8 cellular contexts compared by ENCODE assay signal in the genomic region with DNA sequence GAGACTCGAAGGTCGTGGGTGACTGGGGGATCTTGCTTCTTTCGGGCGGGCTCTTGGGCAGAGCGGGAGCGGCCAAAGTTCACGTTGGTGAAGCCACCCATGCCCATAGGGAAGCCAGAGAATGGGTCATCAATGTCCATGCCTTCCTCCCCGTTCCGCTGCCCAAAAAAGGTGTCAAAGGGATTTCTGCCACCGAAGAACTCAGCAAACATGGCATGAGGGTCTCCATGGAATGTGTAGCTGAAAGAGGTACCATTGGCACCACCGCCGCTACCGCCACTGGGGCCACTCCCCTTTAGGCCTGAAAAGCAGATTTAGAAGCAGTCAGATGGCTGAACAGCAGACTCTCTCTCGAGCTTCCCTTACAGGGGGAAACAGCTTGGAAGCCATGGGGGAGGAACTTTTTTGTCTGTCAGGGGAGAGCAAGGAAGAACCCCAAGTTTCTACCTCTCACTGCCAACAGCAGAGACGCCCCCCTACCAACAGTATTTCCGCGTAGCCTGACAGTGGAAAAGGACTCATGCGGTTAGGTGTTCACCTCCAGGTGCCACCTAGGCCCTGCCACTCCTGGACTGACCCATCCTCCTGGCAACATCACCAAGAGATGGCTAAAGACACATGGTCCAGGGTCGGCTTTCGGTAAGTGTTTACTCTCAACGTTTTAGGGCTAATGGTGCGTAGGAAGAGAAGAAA. TPM values are rescaled to one million over a fixed set of nuclear protein-coding genes. Genes with fewer than 3 reads are reported as not detected.
DNase-seq lines count a peak whose midpoint lies in the region; ATAC-seq lines count a peak whose summit lies in the region.

No MANE protein-coding gene starts in this region.

- peak overlapping the region; percentile 90; the same call in 1 of the 2 replicates for H3K9ac ChIP-seq in iPS-20b (ENCODE audit: low read depth, low read length)

- H3K36me3 Mint-ChIP-seq in activated T-cell treated with anti-CD3 and anti-CD28 coated beads, Interleukin-2, amount 50 U/mL, for 4 hours (ENCODE audit: insufficient read depth) = peaks cover 36% of the 10 kb centered on the region
- peaks cover 20% of the 10 kb centered on the region for H3K36me3 Mint-ChIP-seq in activated naive CD4-positive, alpha-beta T cell treated with anti-CD3 and anti-CD28 coated beads, Interleukin-2, amount 50 U/mL, for 24 hours

- no peak for DNase-seq in activated T-cell treated with anti-CD3 and anti-CD28 coated beads, Interleukin-2, amount 50 U/mL, for 4 hours
- DNase-seq in activated T-cell treated with anti-CD3 and anti-CD28 coated beads for 4 hours = no peak
- peak in 21 of 49 donors; percentile 16 to 85 (median 37) for DNase-seq in substantia nigra (lab: John Stamatoyannopoulos, UW)
- DNase-seq in amniotic stem cell (lab: John Stamatoyannopoulos, UW) = no peak
- DNase-seq in effector CD8-positive, alpha-beta T cell (lab: John Stamatoyannopoulos, UW) = no peak

- H3K27me3 ChIP-seq in iPS-20b (ENCODE audit: insufficient read depth, low read length) = no peaks in the 10 kb centered on the region

- no peaks in the 10 kb centered on the region for H3K9me3 ChIP-seq in iPS-20b (ENCODE audit: insufficient read depth, low read depth, low read length)

- H3K4me3 Mint-ChIP-seq in activated T-cell treated with anti-CD3 and anti-CD28 coated beads, Interleukin-2, amount 50 U/mL, for 4 hours = peak overlapping the region; percentile 92
- H3K4me3 Mint-ChIP-seq in activated naive CD4-positive, alpha-beta T cell treated with anti-CD3 and anti-CD28 coated beads, Interleukin-2, amount 50 U/mL, for 24 hours = peak overlapping the region; percentile 93

- no peaks in the 10 kb centered on the region for H3K9me3 Mint-ChIP-seq in activated T-cell treated with anti-CD3 and anti-CD28 coated beads, Interleukin-2, amount 50 U/mL, for 4 hours
- no peaks in the 10 kb centered on the region for H3K9me3 Mint-ChIP-seq in activated naive CD4-positive, alpha-beta T cell treated with anti-CD3 and anti-CD28 coated beads, Interleukin-2, amount 50 U/mL, for 24 hours

- no peak overlapping the region for H3K27ac ChIP-seq in iPS-20b (ENCODE audit: low read length)
- peak overlapping the region; percentile 100 for H3K27ac ChIP-seq in substantia nigra (ENCODE audit: low read depth, low read length, poor library complexity, severe bottlenecking)

- peak overlapping the region; percentile 67 for H3K27ac Mint-ChIP-seq in activated naive CD4-positive, alpha-beta T cell treated with anti-CD3 and anti-CD28 coated beads, Interleukin-2, amount 50 U/mL, for 24 hours

- peak overlapping the region; percentile 78 for H3K4me3 ChIP-seq in iPS-20b (ENCODE audit: low read length)

- H3K36me3 ChIP-seq in iPS-20b (ENCODE audit: insufficient read depth, low read depth, low read length) = peaks cover 33% of the 10 kb centered on the region

- H3K4me1 ChIP-seq in iPS-20b (ENCODE audit: insufficient read depth, low read length) = peaks cover 10% of the 10 kb centered on the region

- no peak for ATAC-seq in activated T-cell treated with anti-CD3 and anti-CD28 coated beads, Interleukin-2, amount 50 U/mL, for 4 hours
- ATAC-seq in HG02798 (IDR thresholded peaks at IDR 0.05; ENCODE audit: poor library complexity, unreplicated experiment) = no peak

- no peaks in the 10 kb centered on the region for H3K27me3 Mint-ChIP-seq in activated T-cell treated with anti-CD3 and anti-CD28 coated beads, Interleukin-2, amount 50 U/mL, for 4 hours (ENCODE audit: low read depth)
- H3K27me3 Mint-ChIP-seq in activated naive CD4-positive, alpha-beta T cell treated with anti-CD3 and anti-CD28 coated beads, Interleukin-2, amount 50 U/mL, for 24 hours = no peaks in the 10 kb centered on the region

- peaks cover 56% of the 10 kb centered on the region for H3K4me1 Mint-ChIP-seq in activated T-cell treated with anti-CD3 and anti-CD28 coated beads, Interleukin-2, amount 50 U/mL, for 4 hours (ENCODE audit: low read depth)
- H3K4me1 Mint-ChIP-seq in activated naive CD4-positive, alpha-beta T cell treated with anti-CD3 and anti-CD28 coated beads, Interleukin-2, amount 50 U/mL, for 24 hours = peaks cover 61% of the 10 kb centered on the region

RNA-seq across cellular contexts. Expression of gene DNAJB1, which starts 1.3 kb away (rescaled TPM):
- 100 to 1,000 TPM; 119 to 128 (median 120) TPM for total RNA-seq in activated T-cell treated with anti-CD3 and anti-CD28 coated beads, Interleukin-2, amount 50 U/mL, for 4 hours

RNA-seq across cellular contexts. Expression of gene TECR, which starts 12.5 kb away (rescaled TPM):
- total RNA-seq in activated T-cell treated with anti-CD3 and anti-CD28 coated beads, Interleukin-2, amount 50 U/mL, for 4 hours = 10 to 100 TPM; 92.5 to 96.3 (median 94.6) TPM

RNA-seq across cellular contexts. Expression of gene GIPC1, which starts 21.0 kb away (rescaled TPM):
- total RNA-seq in activated T-cell treated with anti-CD3 and anti-CD28 coated beads, Interleukin-2, amount 50 U/mL, for 4 hours = 10 to 100 TPM; 42.5 to 49.8 (median 44.3) TPM

RNA-seq across cellular contexts. Expression of gene PTGER1, which starts 41.7 kb away (rescaled TPM):
- under 1 TPM in 1 of 3 donors, not detected in 2; 0.19 TPM for total RNA-seq in activated T-cell treated with anti-CD3 and anti-CD28 coated beads, Interleukin-2, amount 50 U/mL, for 4 hours

RNA-seq across cellular contexts. Expression of gene NDUFB7, which starts 55.0 kb away (rescaled TPM):
- total RNA-seq in activated T-cell treated with anti-CD3 and anti-CD28 coated beads, Interleukin-2, amount 50 U/mL, for 4 hours = 100 to 1,000 TPM; 161 to 213 (median 175) TPM
